In genomic region chr19:3360494-3361383, GRCh38 we compare ENCODE assay signal across 8 cellular contexts. TPM values are rescaled to one million over a fixed set of nuclear protein-coding genes. Genes with fewer than 3 reads are reported as not detected.
DNase-seq lines count a peak whose midpoint lies in the region; ATAC-seq and TF ChIP-seq lines count a peak whose summit lies in the region.

No MANE protein-coding gene starts in this region.

- DNase-seq in GM06990 (ENCODE audit: extremely low read depth, insufficient read length) = peak; percentile 82
- DNase-seq in KG1 (lab: John Stamatoyannopoulos, UW) = peak; percentile 63
- DNase-seq in activated CD8-positive, alpha-beta T cell treated with anti-CD3 and anti-CD28 coated beads, Interleukin-2, amount 10 ng/mL, durations not matched to agents 7 days and 5 days = peak; percentile 60
- DNase-seq in stimulated activated CD8-positive, alpha-beta memory T cell treated with anti-CD3 and anti-CD28 coated beads, Interleukin-7, amount 100 ng/mL, for 24 hours (ENCODE audit: low read depth) = peak; percentile 59

- no peaks in the 10 kb centered on the region for H3K9me3 Mint-ChIP-seq in activated CD8-positive, alpha-beta T cell treated with anti-CD3 and anti-CD28 coated beads, Interleukin-2, amount 10 ng/mL, durations not matched to agents 7 days and 5 days (ENCODE audit: insufficient read depth)

- peak; percentile 38 for ATAC-seq in activated CD8-positive, alpha-beta T cell treated with anti-CD3 and anti-CD28 coated beads, Interleukin-2, amount 10 ng/mL, durations not matched to agents 7 days and 5 days
- no peak for ATAC-seq in HG03378 (IDR thresholded peaks at IDR 0.05; ENCODE audit: unreplicated experiment)
- ATAC-seq in HG03442 (IDR thresholded peaks at IDR 0.05; ENCODE audit: unreplicated experiment) = no peak

- H3K4me3 ChIP-seq in GM06990 (replicated peaks; ENCODE audit: low read depth, low read length) (peak overlapping the region; percentile 84), endocrine pancreas (ENCODE audit: control insufficient read depth, insufficient read depth, low read length) (no peak overlapping the region), muscle layer of colon (ENCODE audit: low read depth in 1 of 2, low read length in 2 of 2) (peak overlapping the region; percentile 59 to 82)

- H3K36me3 ChIP-seq in GM06990 (ENCODE audit: control insufficient read depth, insufficient read depth, low read length) (no peaks in the 10 kb centered on the region), endocrine pancreas (ENCODE audit: control insufficient read depth, insufficient read depth, low read length) (no peaks in the 10 kb centered on the region), muscle layer of colon (ENCODE audit: insufficient read depth, low read length) (no peaks in the 10 kb centered on the region)

- no peaks in the 10 kb centered on the region for H3K36me3 Mint-ChIP-seq in activated CD8-positive, alpha-beta T cell treated with anti-CD3 and anti-CD28 coated beads, Interleukin-2, amount 10 ng/mL, durations not matched to agents 7 days and 5 days (ENCODE audit: low read depth)

- H3K4me3 Mint-ChIP-seq in activated CD8-positive, alpha-beta T cell treated with anti-CD3 and anti-CD28 coated beads, Interleukin-2, amount 10 ng/mL, durations not matched to agents 7 days and 5 days = peak overlapping the region; percentile 83

- POLR2A ChIA-PET in activated CD8-positive, alpha-beta T cell treated with anti-CD3 and anti-CD28 coated beads, Interleukin-2, amount 10 ng/mL, durations not matched to agents 7 days and 5 days (lab: Charles Lee) = no interaction called here

- peak overlapping the region; percentile 89 for H3K27ac ChIP-seq in muscle layer of colon (ENCODE audit: low read depth, low read length)

- CTCF ChIA-PET in activated CD8-positive, alpha-beta T cell treated with anti-CD3 and anti-CD28 coated beads, Interleukin-2, amount 10 ng/mL, durations not matched to agents 7 days and 5 days (lab: Charles Lee) = no interaction called here

- TF ChIP-seq CTCF in GM06990 (IDR thresholded peaks at IDR 0.05; ENCODE audit: insufficient read depth, low read length, poor library complexity, severe bottlenecking) = peak; percentile 35

- peaks cover 23% of the 10 kb centered on the region for H3K27me3 Mint-ChIP-seq in activated CD8-positive, alpha-beta T cell treated with anti-CD3 and anti-CD28 coated beads, Interleukin-2, amount 10 ng/mL, durations not matched to agents 7 days and 5 days (ENCODE audit: low read depth)

- peaks cover 39% of the 10 kb centered on the region for H3K4me1 Mint-ChIP-seq in activated CD8-positive, alpha-beta T cell treated with anti-CD3 and anti-CD28 coated beads, Interleukin-2, amount 10 ng/mL, durations not matched to agents 7 days and 5 days (ENCODE audit: low read depth)

- H3K27me3 ChIP-seq in GM06990 (replicated peaks; ENCODE audit: control insufficient read depth, insufficient read depth, low read length) (no peaks in the 10 kb centered on the region), endocrine pancreas (ENCODE audit: control insufficient read depth, insufficient read depth, low read length) (no peaks in the 10 kb centered on the region), muscle layer of colon (ENCODE audit: control insufficient read depth in 1 of 2, insufficient read depth in 2 of 2, low read length in 2 of 2) (no peaks in the 10 kb centered on the region)

- H3K27ac Mint-ChIP-seq in activated CD8-positive, alpha-beta T cell treated with anti-CD3 and anti-CD28 coated beads, Interleukin-2, amount 10 ng/mL, durations not matched to agents 7 days and 5 days = peak overlapping the region; percentile 61

- no peaks in the 10 kb centered on the region for H3K9me3 ChIP-seq in endocrine pancreas (ENCODE audit: control insufficient read depth, low read length)
- no peaks in the 10 kb centered on the region for H3K9me3 ChIP-seq in muscle layer of colon (ENCODE audit: low read length)

- H3K4me1 ChIP-seq in endocrine pancreas (ENCODE audit: control insufficient read depth, insufficient read depth, low read length) = no peaks in the 10 kb centered on the region
- peaks cover 45% of the 10 kb centered on the region for H3K4me1 ChIP-seq in muscle layer of colon (ENCODE audit: insufficient read depth, low read length)

- peak overlapping the region; percentile 58 for H3K9ac ChIP-seq in endocrine pancreas (ENCODE audit: control insufficient read depth, insufficient read depth, low read length)
- H3K9ac ChIP-seq in muscle layer of colon (ENCODE audit: low read length) = peak overlapping the region; percentile 79

RNA-seq across cellular contexts. Expression of gene NFIC, which starts 5.6 kb away (rescaled TPM):
- total RNA-seq in activated CD8-positive, alpha-beta T cell treated with anti-CD3 and anti-CD28 coated beads, Interleukin-2, amount 10 ng/mL, durations not matched to agents 7 days and 5 days = 10 to 100 TPM; 13.4 to 14.0 TPM
